Comparison of ENCODE assay signal across 17 cellular contexts in the genomic region with DNA sequence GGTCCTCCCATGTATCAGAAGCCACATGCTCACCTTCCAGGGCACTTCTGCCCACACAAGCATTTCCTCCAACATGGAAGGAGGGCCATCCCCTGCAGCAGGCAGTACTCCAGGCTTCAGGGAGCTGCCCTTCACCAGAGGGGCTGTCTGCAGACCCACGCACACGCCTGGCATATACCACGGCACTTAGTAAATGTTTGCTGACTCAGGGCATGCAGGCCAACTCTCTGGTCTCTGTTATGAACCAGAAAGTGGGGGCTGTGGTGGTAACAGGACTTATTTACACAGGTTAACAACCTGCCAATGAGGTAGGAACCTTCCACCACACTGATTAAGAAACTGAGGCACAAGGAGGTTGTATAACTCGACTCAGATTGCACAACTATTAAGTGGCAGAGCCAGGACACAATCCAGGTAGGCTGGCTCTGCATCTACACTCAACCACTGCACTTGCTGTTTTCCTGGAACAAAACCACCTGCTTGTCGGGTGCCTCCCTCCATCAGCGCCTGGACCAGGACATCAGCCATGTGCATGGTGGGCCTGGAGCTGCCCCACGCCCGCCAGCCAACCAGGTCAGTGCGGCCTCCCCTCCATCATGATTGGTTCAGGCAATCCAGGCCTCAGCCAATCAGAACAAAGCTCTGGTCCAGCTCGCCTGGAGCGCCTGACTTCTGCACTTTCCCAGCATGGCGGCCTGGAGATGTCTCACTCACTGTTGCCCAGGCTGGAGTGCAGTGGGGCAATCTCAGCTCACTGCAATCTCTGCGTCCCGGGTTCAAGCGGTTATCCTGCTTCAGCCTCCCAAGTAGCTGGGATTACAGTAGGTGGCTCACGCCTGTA. TPM values are rescaled to one million over a fixed set of nuclear protein-coding genes. Genes with fewer than 3 reads are reported as not detected.
"Had no signal": no experiment of that assay in that cellular context is flagged by ENCODE, and none has a peak within 500 bp of the region (broad histone marks: within the 10 kb centered on the region; RNA-seq: fewer than 3 reads in every experiment).

No MANE protein-coding gene starts in this region.

- H3K4me3 Mint-ChIP-seq: activated CD4-positive, alpha-beta T cell treated with anti-CD3 and anti-CD28 coated beads, Interleukin-2, amount 10 ng/mL, durations not matched to agents 7 days and 5 days; memory B cell; naive thymus-derived CD8-positive, alpha-beta T cell had no signal

- H3K27ac ChIP-seq: ascending aorta, breast epithelium, gastroesophageal sphincter had no signal

- H3K9me3 Mint-ChIP-seq: activated CD4-positive, alpha-beta T cell treated with anti-CD3 and anti-CD28 coated beads, Interleukin-2, amount 10 ng/mL, durations not matched to agents 7 days and 5 days; memory B cell; naive thymus-derived CD8-positive, alpha-beta T cell had no signal

- DNase-seq: activated CD4-positive, alpha-beta T cell treated with anti-CD3 and anti-CD28 coated beads, Interleukin-2, amount 10 ng/mL, durations not matched to agents 7 days and 5 days; activated CD8-positive, alpha-beta memory T cell treated with anti-CD3 and anti-CD28 coated beads for 24 hours; activated naive CD4-positive, alpha-beta T cell treated with Interleukin-2 at 50 U/mL for 16 hours; erythroblast; islet precursor cell; mucosa of descending colon; naive thymus-derived CD8-positive, alpha-beta T cell; posterior cingulate gyrus; small intestine; stimulated activated CD4-positive, alpha-beta T cell treated with anti-CD3 and anti-CD28 coated beads, Interleukin-4, amount 100 ng/mL, for 24 hours; stimulated activated naive CD4-positive, alpha-beta T cell; trophoblast cell had no signal

- H3K27me3 ChIP-seq: ascending aorta, breast epithelium had no signal

- H3K4me1 ChIP-seq: breast epithelium had no signal

- H3K36me3 ChIP-seq: ascending aorta, breast epithelium, gastroesophageal sphincter had no signal

- H3K27ac Mint-ChIP-seq: activated CD4-positive, alpha-beta T cell treated with anti-CD3 and anti-CD28 coated beads, Interleukin-2, amount 10 ng/mL, durations not matched to agents 7 days and 5 days; memory B cell had no signal

- ATAC-seq: gastroesophageal sphincter; left lobe of liver; mucosa of descending colon; naive thymus-derived CD8-positive, alpha-beta T cell had no signal

- H3K36me3 Mint-ChIP-seq: memory B cell; naive thymus-derived CD8-positive, alpha-beta T cell had no signal

- H3K9me3 ChIP-seq: ascending aorta, breast epithelium, gastroesophageal sphincter, mucosa of descending colon had no signal

- H3K4me3 ChIP-seq: ascending aorta, breast epithelium, gastroesophageal sphincter, mucosa of descending colon had no signal

RNA-seq across cellular contexts. Expression of a gene that starts 34.8 kb away (rescaled TPM):
- total RNA-seq: ascending aorta had no signal
- polyA plus RNA-seq: naive thymus-derived CD8-positive, alpha-beta T cell had no signal
